27 cellular contexts compared by ENCODE assay signal in the genomic region with DNA sequence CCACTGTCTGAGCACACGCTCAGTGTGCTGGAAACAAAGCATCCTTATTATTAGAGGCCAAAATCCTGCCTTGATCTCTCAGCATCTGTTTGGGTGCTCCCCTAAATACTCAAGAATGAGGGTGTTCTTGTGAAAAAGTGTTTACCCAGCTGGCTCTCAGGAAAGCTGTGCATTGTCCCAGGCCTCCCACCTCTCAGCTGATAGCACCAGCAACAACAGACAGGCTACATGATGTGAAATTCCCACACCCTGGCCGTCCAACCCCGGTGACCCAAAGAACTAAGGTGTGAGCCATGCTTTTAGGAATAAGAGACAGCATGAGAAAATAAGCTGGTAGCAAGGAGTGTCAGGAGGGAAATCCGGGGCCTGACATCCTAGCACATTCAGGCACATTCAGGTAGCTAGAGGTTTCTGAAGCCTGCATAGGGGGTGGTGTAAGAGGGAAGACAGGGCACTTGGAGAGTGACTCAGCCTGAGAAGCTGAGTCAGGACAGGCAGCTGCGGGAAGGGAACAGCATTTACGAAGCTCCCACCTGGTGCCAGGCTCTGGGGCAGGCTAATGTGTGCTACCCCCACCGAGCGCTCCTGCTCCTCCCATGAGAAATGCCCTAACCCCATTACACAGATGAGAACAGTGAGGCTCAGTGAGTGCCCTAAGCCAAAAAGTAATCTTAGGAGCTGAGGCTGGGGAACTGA.
DNase-seq lines count a peak whose midpoint lies in the region; ATAC-seq and TF ChIP-seq lines count a peak whose summit lies in the region.
"Had no signal": no experiment of that assay in that cellular context is flagged by ENCODE, and none has a peak within 500 bp of the region (broad histone marks: within the 10 kb centered on the region; RNA-seq: fewer than 3 reads in every experiment).

No MANE protein-coding gene starts in this region.

- DNase-seq in activated effector memory CD4-positive, alpha-beta T cell treated with anti-CD3 and anti-CD28 coated beads, Interleukin-2, amount 50 U/mL, for 16 hours: peak; percentile 47
- DNase-seq in activated effector memory CD4-positive, alpha-beta T cell treated with Interleukin-2 at 50 U/mL for 16 hours: no peak
- DNase-seq in Panc1 (ENCODE audit: low read depth, low spot score) (no peak), foreskin keratinocyte (peak in 1 of 2 donors; percentile 2), suprapubic skin (ENCODE audit: low spot score in 2 of 2) (peak; percentile 18 to 34), DMS114 treated with DMSO at 0.1 percent for 48 hours (lab: John Stamatoyannopoulos, UW; ENCODE audit: unreplicated experiment) (no peak), UCSD-AML1 (lab: John Stamatoyannopoulos, UW; ENCODE audit: unreplicated experiment) (no peak)
- DNase-seq in activated naive CD4-positive, alpha-beta T cell treated with anti-CD3 and anti-CD28 coated beads, Interleukin-2, amount 10 ng/mL, durations not matched to agents 7 days and 5 days: no peak
- DNase-seq: activated CD4-positive, alpha-beta T cell treated with anti-CD3 and anti-CD28 coated beads for 4 hours; gastrocnemius medialis; hippocampal formation; mucosa of descending colon; NCI-H1092; NCI-H1930; NCI-H524 treated with DMSO at 0.1 percent for 48 hours; NK-92 treated with Interleukin-12 subunit alpha and Interleukin-12 subunit beta, amount 100 ng/mL, for 24 hours; Right ventricle myocardium superior; stimulated activated CD4-positive, alpha-beta T cell treated with anti-CD3 and anti-CD28 coated beads, Interleukin-1b, Interleukin-23, amount 100 ng/mL, for 48 hours; stimulated activated naive CD8-positive, alpha-beta T cell treated with anti-CD3 and anti-CD28 coated beads, Interleukin-15, Interleukin-2, amounts not matched to agents 100 U/mL and 50 U/mL, for 24 hours; testis had no signal

- no peak overlapping the region for H3K27ac Mint-ChIP-seq in activated naive CD4-positive, alpha-beta T cell treated with anti-CD3 and anti-CD28 coated beads, Interleukin-2, amount 10 ng/mL, durations not matched to agents 7 days and 5 days
- H3K27ac Mint-ChIP-seq: CD4-positive, alpha-beta T cell; IgD-negative memory B cell; natural killer cell treated with Interleukin-12 subunit alpha and Interleukin-12 subunit beta and Interleukin-15 and Interleukin-18, amount 100 ng/mL, for 72 hours; T-helper 2 cell treated with Interferon-gamma antibody and Interleukin-4, amounts not matched to agents 5 μg/mL and 100 μg/mL, for 36 hours had no signal

- H3K9me3 Mint-ChIP-seq in activated naive CD4-positive, alpha-beta T cell treated with anti-CD3 and anti-CD28 coated beads, Interleukin-2, amount 10 ng/mL, durations not matched to agents 7 days and 5 days: no peaks in the 10 kb centered on the region
- H3K9me3 Mint-ChIP-seq: CD4-positive, alpha-beta T cell; natural killer cell treated with Interleukin-12 subunit alpha and Interleukin-12 subunit beta and Interleukin-15 and Interleukin-18, amount 100 ng/mL, for 72 hours; T-helper 2 cell treated with Interferon-gamma antibody and Interleukin-4, amounts not matched to agents 5 μg/mL and 100 μg/mL, for 36 hours had no signal

- no peak for TF ChIP-seq EP300 in suprapubic skin (IDR thresholded peaks at IDR 0.05)

- POLR2A ChIA-PET in Panc1 (lab: Charles Lee): no interaction called here

- H3K4me1 ChIP-seq in Panc1 (ENCODE audit: control insufficient read depth, insufficient read depth, low read length): no peaks in the 10 kb centered on the region
- no peaks in the 10 kb centered on the region for H3K4me1 ChIP-seq in foreskin keratinocyte
- H3K4me1 ChIP-seq in suprapubic skin: no peaks in the 10 kb centered on the region
- H3K4me1 ChIP-seq: gastrocnemius medialis, testis, vagina had no signal

- in situ Hi-C loops in Panc1 (cut with HindIII; ENCODE audit: low pct_unique_long_range_greater_than_20kb, low sequenced_read_pairs): no loop called here

- H3K4me3 Mint-ChIP-seq in activated naive CD4-positive, alpha-beta T cell treated with anti-CD3 and anti-CD28 coated beads, Interleukin-2, amount 10 ng/mL, durations not matched to agents 7 days and 5 days: no peak overlapping the region
- H3K4me3 Mint-ChIP-seq: CD4-positive, alpha-beta T cell; IgD-negative memory B cell; natural killer cell treated with Interleukin-12 subunit alpha and Interleukin-12 subunit beta and Interleukin-15 and Interleukin-18, amount 100 ng/mL, for 72 hours; T-helper 2 cell treated with Interferon-gamma antibody and Interleukin-4, amounts not matched to agents 5 μg/mL and 100 μg/mL, for 36 hours had no signal

- no peaks in the 10 kb centered on the region for H3K36me3 ChIP-seq in Panc1 (ENCODE audit: control insufficient read depth, insufficient read depth, low read length)
- no peaks in the 10 kb centered on the region for H3K36me3 ChIP-seq in suprapubic skin
- H3K36me3 ChIP-seq: gastrocnemius medialis, vagina had no signal

- TF ChIP-seq POLR2A in suprapubic skin (IDR thresholded peaks at IDR 0.05): no peak

- 85% methylated on average over 8 of the region's 8 CpGs for WGBS in suprapubic skin

- intact Hi-C loops in Panc1 (cut with micrococcal nuclease; ENCODE audit: unreplicated experiment): no loop called here

- H3K27ac ChIP-seq in Panc1 (ENCODE audit: low read length) (no peak overlapping the region), foreskin keratinocyte (no peak overlapping the region), suprapubic skin (no peak overlapping the region)
- H3K27ac ChIP-seq: gastrocnemius medialis, testis, vagina had no signal

- H3K4me3 ChIP-seq in Panc1 (ENCODE audit: low read depth in 2 of 2, low read length in 2 of 2) (no peak overlapping the region), suprapubic skin (no peak overlapping the region)
- H3K4me3 ChIP-seq: gastrocnemius medialis, mucosa of descending colon, smooth muscle cell, testis, vagina had no signal

- TF ChIP-seq CTCF in Panc1 (IDR thresholded peaks at IDR 0.05) (no peak), foreskin keratinocyte (conservative IDR thresholded peaks at IDR 0.05) (no peak), suprapubic skin (IDR thresholded peaks at IDR 0.05) (no peak)

- CTCF ChIA-PET in Panc1 (lab: Charles Lee): no interaction called here
- CTCF ChIA-PET in activated naive CD4-positive, alpha-beta T cell treated with anti-CD3 and anti-CD28 coated beads, Interleukin-2, amount 10 ng/mL, durations not matched to agents 7 days and 5 days (lab: Charles Lee): no interaction called here

- peaks cover 7% of the 10 kb centered on the region for H3K27me3 Mint-ChIP-seq in activated naive CD4-positive, alpha-beta T cell treated with anti-CD3 and anti-CD28 coated beads, Interleukin-2, amount 10 ng/mL, durations not matched to agents 7 days and 5 days
- H3K27me3 Mint-ChIP-seq: CD4-positive, alpha-beta T cell had no signal

- ATAC-seq in Panc1 (0 out of 2 replicates have a peak, but pooled peaks have one; percentile 39), foreskin keratinocyte (peak; percentile 60)
- ATAC-seq: gastrocnemius medialis; left colon; mucosa of descending colon; natural killer cell treated with Interleukin-12 subunit alpha and Interleukin-12 subunit beta and Interleukin-15 and Interleukin-18, amount 100 ng/mL, for 72 hours; stimulated activated naive CD8-positive, alpha-beta T cell treated with anti-CD3 and anti-CD28 coated beads, Interleukin-15, Interleukin-2, amounts not matched to agents 100 U/mL and 50 U/mL, for 24 hours had no signal

- H3K27me3 ChIP-seq in Panc1 (ENCODE audit: control insufficient read depth, insufficient read depth, low read length): no peaks in the 10 kb centered on the region
- no peaks in the 10 kb centered on the region for H3K27me3 ChIP-seq in foreskin keratinocyte
- no peaks in the 10 kb centered on the region for H3K27me3 ChIP-seq in suprapubic skin
- H3K27me3 ChIP-seq: gastrocnemius medialis, testis, vagina had no signal

- H3K4me1 Mint-ChIP-seq in activated naive CD4-positive, alpha-beta T cell treated with anti-CD3 and anti-CD28 coated beads, Interleukin-2, amount 10 ng/mL, durations not matched to agents 7 days and 5 days: no peaks in the 10 kb centered on the region

- no TSS peak for BruUV-seq in Panc1 (replicated peaks; lab: Mats Ljungman, UMichigan)

- no peaks in the 10 kb centered on the region for H3K9me3 ChIP-seq in Panc1 (ENCODE audit: control insufficient read depth, insufficient read depth, low read depth, low read length)
- no peaks in the 10 kb centered on the region for H3K9me3 ChIP-seq in suprapubic skin
- H3K9me3 ChIP-seq: gastrocnemius medialis, mucosa of descending colon, testis, vagina had no signal

- no peaks in the 10 kb centered on the region for H3K36me3 Mint-ChIP-seq in activated naive CD4-positive, alpha-beta T cell treated with anti-CD3 and anti-CD28 coated beads, Interleukin-2, amount 10 ng/mL, durations not matched to agents 7 days and 5 days
- H3K36me3 Mint-ChIP-seq: IgD-negative memory B cell; natural killer cell treated with Interleukin-12 subunit alpha and Interleukin-12 subunit beta and Interleukin-15 and Interleukin-18, amount 100 ng/mL, for 72 hours had no signal

Comparison
In these comparisons a context has a peak if more than half of its experiments do, and no peak if none do; other contexts are left out.
1. DNase-seq: peak in activated effector memory CD4-positive, alpha-beta T cell treated with anti-CD3 and anti-CD28 coated beads, Interleukin-2, amount 50 U/mL, for 16 hours (single experiment) and suprapubic skin (2 of 2); none in activated effector memory CD4-positive, alpha-beta T cell treated with Interleukin-2 at 50 U/mL for 16 hours (single experiment), Panc1 (single experiment), DMS114 treated with DMSO at 0.1 percent for 48 hours (single experiment), UCSD-AML1 (single experiment) and activated naive CD4-positive, alpha-beta T cell treated with anti-CD3 and anti-CD28 coated beads, Interleukin-2, amount 10 ng/mL, durations not matched to agents 7 days and 5 days (single experiment).